ENCODE assay signal across 37 cellular contexts in the genomic region with DNA sequence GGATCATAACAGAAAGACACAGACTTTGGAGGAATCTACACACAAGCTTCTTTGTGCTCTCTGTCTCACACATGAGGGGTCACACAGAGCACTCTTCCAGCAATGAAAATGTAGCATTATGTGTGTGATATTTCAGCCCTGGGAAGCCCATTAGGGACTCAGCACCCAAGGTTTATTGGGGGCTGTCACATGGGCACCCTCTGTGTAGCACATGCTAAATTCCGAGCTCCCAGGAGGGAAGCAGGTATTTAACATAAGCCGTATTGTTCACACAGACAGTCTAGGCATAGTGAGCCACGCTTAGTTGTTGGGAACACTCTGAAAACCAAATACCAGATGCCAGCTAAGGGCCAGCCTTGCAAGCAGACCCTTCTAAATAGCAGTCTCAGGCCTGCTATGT.
A peak's percentile ranks its signal among the peaks of the same experiment; 100 is the strongest.
DNase-seq lines count a peak whose midpoint lies in the region; ATAC-seq, FAIRE-seq and TF ChIP-seq lines count a peak whose summit lies in the region.
"Had no signal": no experiment of that assay in that cellular context is flagged by ENCODE, and none has a peak within 500 bp of the region (broad histone marks: within the 10 kb centered on the region; RNA-seq: fewer than 3 reads in every experiment).

No MANE protein-coding gene starts in this region.

- no peak overlapping the region for H3K4me3 Mint-ChIP-seq in GM23338
- H3K4me3 Mint-ChIP-seq: B cell; CD14-positive monocyte; CD4-positive, alpha-beta T cell; CD4-positive, CD25-positive, alpha-beta regulatory T cell; CD8-positive, alpha-beta memory T cell; CD8-positive, alpha-beta T cell had no signal

- no peaks in the 10 kb centered on the region for H4K20me1 ChIP-seq in HepG2 (ENCODE audit: insufficient read depth, low read length)
- H4K20me1 ChIP-seq in GM23338 (replicated peaks; ENCODE audit: insufficient read depth) = no peaks in the 10 kb centered on the region
- H4K20me1 ChIP-seq: BLaER1; BLaER1 treated with 17β-estradiol and CSF1 and Interleukin-3, amounts not matched to agents 10 nM and 100 nM had no signal

- CTCF ChIA-PET in HepG2 (lab: Yijun Ruan, JAX; ENCODE audit: low intra/inter-chr PET ratio, low total read pairs) = no interaction called here

- H3K4me3 ChIP-seq in HepG2 (replicated peaks in 1 of 3; ENCODE audit: insufficient read depth in 1 of 3, low read depth in 2 of 3, low read length in 3 of 3) (no peak overlapping the region), right lobe of liver (no peak overlapping the region), GM23338 (no peak overlapping the region)
- H3K4me3 ChIP-seq: A549; BLaER1; BLaER1 treated with 17β-estradiol and CSF1 and Interleukin-3, amounts not matched to agents 10 nM and 100 nM had no signal

- H3K27ac ChIP-seq in HepG2 (ENCODE audit: extremely low read length, insufficient read depth, low read length) (no peak overlapping the region), right lobe of liver (no peak overlapping the region), GM23338 (ENCODE audit: low read depth) (no peak overlapping the region)
- H3K27ac ChIP-seq: 22Rv1; A549; BLaER1; BLaER1 treated with 17β-estradiol and CSF1 and Interleukin-3, amounts not matched to agents 10 nM and 100 nM; C4-2B had no signal

- H3K79me2 ChIP-seq in HepG2 (ENCODE audit: insufficient read depth, low read length) (no peaks in the 10 kb centered on the region), GM23338 (replicated peaks; ENCODE audit: insufficient read depth) (no peaks in the 10 kb centered on the region)

- H3K4me1 Mint-ChIP-seq in GM23338 = no peaks in the 10 kb centered on the region
- H3K4me1 Mint-ChIP-seq: B cell; CD14-positive monocyte; CD4-positive, alpha-beta memory T cell; CD4-positive, CD25-positive, alpha-beta regulatory T cell; CD8-positive, alpha-beta memory T cell had no signal

- no peak for FAIRE-seq in HepG2 (lab: Jason Lieb, UNC)
- FAIRE-seq: A204.1, A549, D721Med had no signal

- intact Hi-C loops in HepG2 (cut with micrococcal nuclease; ENCODE audit: unreplicated experiment) (no loop called here), right lobe of liver (cut with DNase I) (no loop called here)

- TF ChIP-seq POLR2A in HepG2 (IDR thresholded peaks at IDR 0.05; ENCODE audit: insufficient read depth in 1 of 2, low read depth in 2 of 2, low read length in 2 of 2) (no peak), right lobe of liver (IDR thresholded peaks at IDR 0.05) (no peak)

- H3K36me3 Mint-ChIP-seq in GM23338 (ENCODE audit: low read depth) = no peaks in the 10 kb centered on the region; the same call in 2 of the 3 replicates
- H3K36me3 Mint-ChIP-seq: CD14-positive monocyte had no signal

- no peak for TF ChIP-seq RAD21 in HepG2 (CRISPR knock-in tag; IDR thresholded peaks at IDR 0.05)

- H3K27me3 Mint-ChIP-seq in GM23338 (ENCODE audit: insufficient read depth, low read depth, poor library complexity) = peaks cover 1% of the 10 kb centered on the region

- no peaks in the 10 kb centered on the region for H3K9me2 ChIP-seq in GM23338 (ENCODE audit: insufficient read depth)

- H3K27ac Mint-ChIP-seq in GM23338 = no peak overlapping the region
- H3K27ac Mint-ChIP-seq: B cell; CD4-positive, alpha-beta memory T cell; CD4-positive, alpha-beta T cell; CD4-positive, CD25-positive, alpha-beta regulatory T cell; CD8-positive, alpha-beta memory T cell; CD8-positive, alpha-beta T cell had no signal

- TF ChIP-seq CTCF in HepG2 (CRISPR knock-in tag; IDR thresholded peaks at IDR 0.05) = no peak
- TF ChIP-seq CTCF in right lobe of liver (IDR thresholded peaks at IDR 0.05) = no peak
- TF ChIP-seq CTCF in GM23338 (conservative IDR thresholded peaks at IDR 0.05; ENCODE audit: low read depth in 2 of 2) = no peak

- in situ Hi-C loops in HepG2 (cut with HindIII; ENCODE audit: extremely low pct_ligation_motif_present, low pct_unique_long_range_greater_than_20kb) = no loop called here
- in situ Hi-C loops in SK-MEL-5 (cut with HindIII; ENCODE audit: low pct_unique_long_range_greater_than_20kb, low sequenced_read_pairs) = no loop called here

- TF ChIP-seq EP300 in HepG2 (IDR thresholded peaks at IDR 0.05; ENCODE audit: low read depth in 2 of 2, low read length in 2 of 2) (no peak), HepG2 (CRISPR knock-in tag; IDR thresholded peaks at IDR 0.05; ENCODE audit: borderline replicate concordance) (no peak)

- no peak overlapping the region for H2AFZ ChIP-seq in HepG2 (ENCODE audit: low read length)
- H2AFZ ChIP-seq in GM23338 = no peak overlapping the region

- no CpG with 5 or more reads among the region's 3 CpGs for WGBS in HepG2 (ENCODE audit: low lambda C conversion rate)
- WGBS in right lobe of liver (ENCODE audit: insufficient coverage, low coverage, low lambda C conversion rate, missing lambda C conversion rate) = 33% methylated on average over 1 of the region's 3 CpGs

- H3K4me1 ChIP-seq in HepG2 (ENCODE audit: insufficient read depth, low read length) = no peaks in the 10 kb centered on the region
- H3K4me1 ChIP-seq in right lobe of liver = no peaks in the 10 kb centered on the region
- no peaks in the 10 kb centered on the region for H3K4me1 ChIP-seq in GM23338 (ENCODE audit: insufficient read depth)
- H3K4me1 ChIP-seq: A549; BE2C; BLaER1; BLaER1 treated with 17β-estradiol and CSF1 and Interleukin-3, amounts not matched to agents 10 nM and 100 nM; Caco-2 had no signal

- H3K9me3 ChIP-seq in HepG2 (ENCODE audit: low read length) (no peaks in the 10 kb centered on the region; the same call in 1 of the 2 replicates), right lobe of liver (no peaks in the 10 kb centered on the region)
- H3K9me3 ChIP-seq: A549, BE2C, Caco-2 had no signal

- BruUV-seq in HepG2 (replicated peaks; lab: Mats Ljungman, UMichigan) = no TSS peak

- POLR2A ChIA-PET in HepG2 (lab: Yijun Ruan, JAX) = no interaction called here

- no peaks in the 10 kb centered on the region for H3F3A ChIP-seq in GM23338 (replicated peaks; ENCODE audit: low read depth)

- DNase-seq in HepG2 (ENCODE audit: low spot score) (no peak), right lobe of liver (no peak), D341Med (ENCODE audit: low spot score) (peak; percentile 52), GM23338 (ENCODE audit: low spot score) (peak; percentile 18), SK-MEL-5 (ENCODE audit: low read depth, low spot score) (peak; percentile 56), NCI-H2107 (lab: John Stamatoyannopoulos, UW) (no peak), NCI-H146 (lab: John Stamatoyannopoulos, UW) (no peak)
- DNase-seq: 8988T; ACHN; AML-193; BE2C; C1 segment of cervical spinal cord; Caco-2; Calu3; CD4-positive, alpha-beta memory T cell; CD4-positive, alpha-beta T cell; CD4-positive, CD25-positive, alpha-beta regulatory T cell; CD8-positive, alpha-beta memory T cell; CD8-positive, alpha-beta T cell; COR-L47; DMS 273 treated with DMSO at 0.1 percent for 48 hours; DMS153; DMS53; DMS79; DMS79 treated with DMSO at 0.1 percent for 48 hours; DND-41; EL had no signal

- no peaks in the 10 kb centered on the region for H3K9me3 Mint-ChIP-seq in GM23338

- H3K36me3 ChIP-seq in HepG2 (replicated peaks in 1 of 2; ENCODE audit: control insufficient read depth in 1 of 2, insufficient read depth in 2 of 2, low read length in 2 of 2) (no peaks in the 10 kb centered on the region), right lobe of liver (no peaks in the 10 kb centered on the region), GM23338 (ENCODE audit: insufficient read depth) (no peaks in the 10 kb centered on the region)
- H3K36me3 ChIP-seq: BE2C; BLaER1; BLaER1 treated with 17β-estradiol and CSF1 and Interleukin-3, amounts not matched to agents 10 nM and 100 nM had no signal

- H3K27me3 ChIP-seq in HepG2 (ENCODE audit: control insufficient read depth in 1 of 2, insufficient read depth in 2 of 2, low read length in 2 of 2) (no peaks in the 10 kb centered on the region; a peak in 1 of 5 replicates), right lobe of liver (no peaks in the 10 kb centered on the region), GM23338 (ENCODE audit: insufficient read depth) (no peaks in the 10 kb centered on the region)
- H3K27me3 ChIP-seq: BE2C; BLaER1; BLaER1 treated with 17β-estradiol and CSF1 and Interleukin-3, amounts not matched to agents 10 nM and 100 nM had no signal

- ATAC-seq in HepG2 (no peak), right lobe of liver (no peak), GM23338 (no peak), GM19023 (IDR thresholded peaks at IDR 0.05; ENCODE audit: unreplicated experiment) (no peak)
- ATAC-seq: A549; CD8-positive, alpha-beta T cell had no signal

- no peak overlapping the region for H3K9ac ChIP-seq in HepG2 (ENCODE audit: insufficient read depth, low read depth, low read length)
- H3K9ac ChIP-seq: BLaER1; BLaER1 treated with 17β-estradiol and CSF1 and Interleukin-3, amounts not matched to agents 10 nM and 100 nM had no signal

- H3K4me2 ChIP-seq in HepG2 (ENCODE audit: low read depth, low read length) (no peak overlapping the region), GM23338 (no peak overlapping the region)
- H3K4me2 ChIP-seq: A549; BLaER1; BLaER1 treated with 17β-estradiol and CSF1 and Interleukin-3, amounts not matched to agents 10 nM and 100 nM had no signal

TF ChIP-seq in HepG2, 621 proteins besides CTCF, POLR2A, EP300 and RAD21 (continues in another document):
- no peak for TF ChIP-seq MAX (IDR thresholded peaks at IDR 0.05)

TF ChIP-seq in GM23338, 12 proteins besides CTCF, POLR2A, EP300 and RAD21 (continues in another document):
- no peak for TF ChIP-seq REST (IDR thresholded peaks at IDR 0.05; ENCODE audit: unreplicated experiment)

Comparison
In these comparisons a context has a peak if more than half of its experiments do, and no peak if none do; other contexts are left out.
1. DNase-seq: peak in D341Med (single experiment), GM23338 (single experiment) and SK-MEL-5 (single experiment); none in HepG2 (single experiment), right lobe of liver (0 of 3), NCI-H2107 (single experiment) and NCI-H146 (single experiment).